8 cellular contexts compared by ENCODE assay signal in genomic region chr5:142109356-142110045, GRCh38. TPM values are rescaled to one million over a fixed set of nuclear protein-coding genes. Genes with fewer than 3 reads are reported as not detected.
DNase-seq lines count a peak whose midpoint lies in the region; ATAC-seq and TF ChIP-seq lines count a peak whose summit lies in the region.

No MANE protein-coding gene starts in this region.

- H3K27ac ChIP-seq in left ventricle myocardium inferior (replicated peaks) = peak overlapping the region; percentile 95

- peaks cover 61% of the 10 kb centered on the region for H3K4me1 Mint-ChIP-seq in activated naive CD8-positive, alpha-beta T cell treated with anti-CD3 and anti-CD28 coated beads, Interleukin-2, amount 10 ng/mL, durations not matched to agents 7 days and 5 days

- peak overlapping the region; percentile 83 for H3K4me3 ChIP-seq in MG63
- H3K4me3 ChIP-seq in left ventricle myocardium inferior = peak overlapping the region; percentile 81

- H3K9me3 ChIP-seq in MG63 = no peaks in the 10 kb centered on the region
- no peaks in the 10 kb centered on the region for H3K9me3 ChIP-seq in left ventricle myocardium inferior (replicated peaks)

- no peak for TF ChIP-seq CTCF in left ventricle myocardium inferior (IDR thresholded peaks at IDR 0.05; ENCODE audit: borderline replicate concordance)

- no peaks in the 10 kb centered on the region for H3K27me3 ChIP-seq in MG63
- no peaks in the 10 kb centered on the region for H3K27me3 ChIP-seq in left ventricle myocardium inferior (ENCODE audit: low read depth)

- peaks cover 79% of the 10 kb centered on the region for H3K4me1 ChIP-seq in left ventricle myocardium inferior

- H3K36me3 ChIP-seq in MG63 (peaks cover 20% of the 10 kb centered on the region), left ventricle myocardium inferior (no peaks in the 10 kb centered on the region)

- in situ Hi-C loops in ACHN (cut with HindIII; ENCODE audit: low pct_ligation_motif_present, low pct_unique_long_range_greater_than_20kb, low sequenced_read_pairs) = no loop called here

- DNase-seq in SIG-M5 treated with dmso at 0.1 percent for 504 hours (lab: John Stamatoyannopoulos, UW; ENCODE audit: unreplicated experiment) (peak; percentile 65), SIG-M5 (lab: John Stamatoyannopoulos, UW) (no peak), MG63 (no peak), left ventricle myocardium inferior (no peak), retina (peak; percentile 69), ACHN (no peak)
- no peak for DNase-seq in activated naive CD8-positive, alpha-beta T cell treated with anti-CD3 and anti-CD28 coated beads, Interleukin-2, amount 10 ng/mL, durations not matched to agents 7 days and 5 days

- H3K27me3 Mint-ChIP-seq in activated naive CD8-positive, alpha-beta T cell treated with anti-CD3 and anti-CD28 coated beads, Interleukin-2, amount 10 ng/mL, durations not matched to agents 7 days and 5 days = no peaks in the 10 kb centered on the region

- H3K4me3 Mint-ChIP-seq in activated naive CD8-positive, alpha-beta T cell treated with anti-CD3 and anti-CD28 coated beads, Interleukin-2, amount 10 ng/mL, durations not matched to agents 7 days and 5 days = peak overlapping the region; percentile 95

- POLR2A ChIA-PET in activated naive CD8-positive, alpha-beta T cell treated with anti-CD3 and anti-CD28 coated beads, Interleukin-2, amount 10 ng/mL, durations not matched to agents 7 days and 5 days (lab: Charles Lee) = interaction anchor here (1.1 to 4.3 kb wide), 12 partner anchors 10 to 472 kb away, joined by 3 to 63 read pairs (median 12); partner anchors contain the start of genes GNPDA1, RELL2 and RNF14

- intact Hi-C loops in left ventricle myocardium inferior (cut with micrococcal nuclease) = no loop called here

- peak overlapping the region; percentile 91 for H3K27ac Mint-ChIP-seq in activated naive CD8-positive, alpha-beta T cell treated with anti-CD3 and anti-CD28 coated beads, Interleukin-2, amount 10 ng/mL, durations not matched to agents 7 days and 5 days

- peak; percentile 5 for ATAC-seq in activated naive CD8-positive, alpha-beta T cell treated with anti-CD3 and anti-CD28 coated beads, Interleukin-2, amount 10 ng/mL, durations not matched to agents 7 days and 5 days (ENCODE audit: low read depth)
- ATAC-seq in GM21447 (IDR thresholded peaks at IDR 0.05; ENCODE audit: unreplicated experiment) = no peak

- H3K36me3 Mint-ChIP-seq in activated naive CD8-positive, alpha-beta T cell treated with anti-CD3 and anti-CD28 coated beads, Interleukin-2, amount 10 ng/mL, durations not matched to agents 7 days and 5 days = peaks cover 19% of the 10 kb centered on the region

- no peaks in the 10 kb centered on the region for H3K9me3 Mint-ChIP-seq in activated naive CD8-positive, alpha-beta T cell treated with anti-CD3 and anti-CD28 coated beads, Interleukin-2, amount 10 ng/mL, durations not matched to agents 7 days and 5 days

RNA-seq across cellular contexts. Expression of gene NDFIP1, which starts 0.9 kb away (rescaled TPM):
- total RNA-seq in MG63 (2014; rRNA removed; shearing (Covaris generic); ENCODE audit: low replicate concordance) = 53.4 and 113 TPM in 2 replicates
- 10 to 100 TPM; 59.2 to 62.3 TPM for total RNA-seq in activated naive CD8-positive, alpha-beta T cell treated with anti-CD3 and anti-CD28 coated beads, Interleukin-2, amount 10 ng/mL, durations not matched to agents 7 days and 5 days
- total RNA-seq in left ventricle myocardium inferior = 62.1 TPM

Comparison
In these comparisons a context has a peak if more than half of its experiments do, and no peak if none do; other contexts are left out.
1. DNase-seq: peak in SIG-M5 treated with dmso at 0.1 percent for 504 hours (single experiment) and retina (single experiment); none in SIG-M5 (single experiment), MG63 (single experiment), activated naive CD8-positive, alpha-beta T cell treated with anti-CD3 and anti-CD28 coated beads, Interleukin-2, amount 10 ng/mL, durations not matched to agents 7 days and 5 days (single experiment), left ventricle myocardium inferior (single experiment) and ACHN (single experiment).